Comparison of ENCODE assay signal across 27 cellular contexts in genomic region chr5:68928617-68929302, GRCh38.
DNase-seq lines count a peak whose midpoint lies in the region; ATAC-seq, FAIRE-seq and TF ChIP-seq lines count a peak whose summit lies in the region.
"Had no signal": no experiment of that assay in that cellular context is flagged by ENCODE, and none has a peak within 500 bp of the region (broad histone marks: within the 10 kb centered on the region; RNA-seq: fewer than 3 reads in every experiment).

No MANE protein-coding gene starts in this region.

- H3K4me3 ChIP-seq in Loucy (ENCODE audit: low read length, poor library complexity, severe bottlenecking) (no peak overlapping the region), RWPE2 (ENCODE audit: severe bottlenecking) (no peak overlapping the region), small intestine (ENCODE audit: low read depth in 1 of 2, low read length in 2 of 2) (no peak overlapping the region)
- H3K4me3 ChIP-seq: K562, MG63 had no signal

- DNase-seq in DMS153 (lab: John Stamatoyannopoulos, UW) (peak; percentile 16), DMS153 treated with DMSO at 0.1 percent for 48 hours (lab: John Stamatoyannopoulos, UW; ENCODE audit: unreplicated experiment) (no peak), RWPE2 (ENCODE audit: low spot score) (no peak), small intestine (peak; percentile 22), H4 (ENCODE audit: low spot score) (no peak), GM20000 (ENCODE audit: low spot score) (no peak)
- DNase-seq: ACHN; BE2C; Calu3; CD8-positive, alpha-beta memory T cell; H7; Kasumi-1; MG63; NCI-H1105 treated with DMSO at 0.1 percent for 48 hours; NCI-H146; NCI-H1930; NCI-H226; NCI-H524; RPMI8226; SHP77; T-cell had no signal

- H2AFZ ChIP-seq in Loucy (ENCODE audit: low read length) = no peak overlapping the region

- H3K36me3 ChIP-seq in Loucy (ENCODE audit: insufficient read depth, low read length) = no peaks in the 10 kb centered on the region
- no peaks in the 10 kb centered on the region for H3K36me3 ChIP-seq in RWPE2 (ENCODE audit: low read depth)
- no peaks in the 10 kb centered on the region for H3K36me3 ChIP-seq in small intestine (ENCODE audit: control insufficient read depth in 2 of 2, insufficient read depth in 2 of 2, low read length in 2 of 2)
- H3K36me3 ChIP-seq: BE2C, MG63 had no signal

- H3K9me3 ChIP-seq in Loucy (ENCODE audit: insufficient read depth, low read depth, low read length) (peaks cover 29% of the 10 kb centered on the region), RWPE2 (ENCODE audit: severe bottlenecking) (no peaks in the 10 kb centered on the region), small intestine (ENCODE audit: control insufficient read depth, low read depth) (no peaks in the 10 kb centered on the region)

- ATAC-seq in RWPE2 (ENCODE audit: low read depth) (peak; percentile 61), GM19351 (IDR thresholded peaks at IDR 0.05; ENCODE audit: unreplicated experiment) (no peak)
- ATAC-seq: K562, T-cell had no signal

- H3K79me2 ChIP-seq in Loucy (ENCODE audit: insufficient read depth, low read length) = no peaks in the 10 kb centered on the region

- no peak for FAIRE-seq in small intestine (lab: Jason Lieb, UNC)
- FAIRE-seq: G401.6, HTR-8/SVneo, K562 had no signal

- WGBS in small intestine, 3 donors = 85 to 91% (median 89%) methylated on average over 2 of the region's 2 CpGs

- no peaks in the 10 kb centered on the region for H3F3A ChIP-seq in Loucy (ENCODE audit: low read depth)

- H3K4me2 ChIP-seq in Loucy (ENCODE audit: low read depth, low read length, poor library complexity, severe bottlenecking) = peak overlapping the region; percentile 43

- H3K27ac ChIP-seq in RWPE2 (ENCODE audit: poor library complexity, severe bottlenecking) = no peak overlapping the region
- H3K27ac ChIP-seq in small intestine (ENCODE audit: low read depth in 1 of 2, low read length in 1 of 2) = no peak overlapping the region
- H3K27ac ChIP-seq: 22Rv1 had no signal

- H3K4me1 ChIP-seq in Loucy (ENCODE audit: insufficient read depth, low read length, poor library complexity, severe bottlenecking) (peaks cover 10% of the 10 kb centered on the region), RWPE2 (ENCODE audit: insufficient read depth, poor library complexity, severe bottlenecking) (no peaks in the 10 kb centered on the region), small intestine (ENCODE audit: control insufficient read depth in 2 of 2, insufficient read depth in 1 of 2, low read depth in 1 of 2, low read length in 1 of 2) (no peaks in the 10 kb centered on the region)
- H3K4me1 ChIP-seq: BE2C had no signal

- H4K20me1 ChIP-seq in Loucy (ENCODE audit: insufficient read depth, low read length, poor library complexity, severe bottlenecking) = no peaks in the 10 kb centered on the region

- TF ChIP-seq CTCF in Loucy (conservative IDR thresholded peaks at IDR 0.05; ENCODE audit: low read length) (no peak), RWPE2 (IDR thresholded peaks at IDR 0.05; ENCODE audit: poor library complexity, severe bottlenecking) (no peak), GM20000 (IDR thresholded peaks at IDR 0.05; ENCODE audit: extremely low read depth, missing control alignments) (no peak)

- no peaks in the 10 kb centered on the region for H3K27me3 ChIP-seq in Loucy (ENCODE audit: insufficient read depth, low read length, poor library complexity, severe bottlenecking)
- no peaks in the 10 kb centered on the region for H3K27me3 ChIP-seq in RWPE2 (ENCODE audit: insufficient read depth, poor library complexity, severe bottlenecking)
- no peaks in the 10 kb centered on the region for H3K27me3 ChIP-seq in small intestine (ENCODE audit: control insufficient read depth in 2 of 2, insufficient read depth in 2 of 2, low read length in 2 of 2)
- H3K27me3 ChIP-seq: BE2C, MG63 had no signal

- no peaks in the 10 kb centered on the region for H3K9me2 ChIP-seq in Loucy (replicated peaks; ENCODE audit: low read depth, low read length)

- H3K9ac ChIP-seq in Loucy (ENCODE audit: low read depth, low read length, poor library complexity, severe bottlenecking) = no peak overlapping the region

Comparison
In these comparisons a context has a peak if more than half of its experiments do, and no peak if none do; other contexts are left out.
1. DNase-seq: peak in DMS153 (single experiment) and small intestine (single experiment); none in DMS153 treated with DMSO at 0.1 percent for 48 hours (single experiment), RWPE2 (single experiment), H4 (single experiment) and GM20000 (single experiment).